Comparison of ENCODE assay signal across 1 cellular context in genomic region chr9:129838707-129839259, GRCh38.
TF ChIP-seq lines count a peak whose summit lies in the region.

No MANE protein-coding gene starts in this region.

TF ChIP-seq in K562, 482 proteins besides CTCF, POLR2A, EP300 and RAD21 (continues in another document):
- TF ChIP-seq ATF1 (CRISPR knock-in tag; IDR thresholded peaks at IDR 0.05) (no peak), ATF1 (tag; IDR thresholded peaks at IDR 0.05) (no peak; the same call in 1 of the 2 replicates), ZNF75A (CRISPR knock-in tag; IDR thresholded peaks at IDR 0.05) (no peak), MAFK (IDR thresholded peaks at IDR 0.05; ENCODE audit: low read length) (no peak), TARDBP (IDR thresholded peaks at IDR 0.05) (no peak), FOXO4 (CRISPR knock-in tag; IDR thresholded peaks at IDR 0.05) (0 out of 2 replicates have a peak, but pooled peaks have one; percentile 2), SRSF7 (optimal IDR thresholded peaks at IDR 0.05; ENCODE audit: low read depth, low read length) (no peak), STAT5A (IDR thresholded peaks at IDR 0.05; ENCODE audit: borderline replicate concordance, low read length) (no peak), MTF1 (CRISPR knock-in tag; IDR thresholded peaks at IDR 0.05; ENCODE audit: borderline replicate concordance) (no peak), FOXA1 (IDR thresholded peaks at IDR 0.05; ENCODE audit: borderline replicate concordance) (no peak), ZNF197 (CRISPR knock-in tag; IDR thresholded peaks at IDR 0.05; ENCODE audit: low read depth) (no peak), MAX (CRISPR knock-in tag; IDR thresholded peaks at IDR 0.05) (no peak), GABPA (tag; conservative IDR thresholded peaks at IDR 0.05; ENCODE audit: low read depth) (no peak), PHB2 (IDR thresholded peaks at IDR 0.05; ENCODE audit: low read depth) (no peak), CBX2 (IDR thresholded peaks at IDR 0.05; ENCODE audit: insufficient read depth, low read length, poor library complexity, severe bottlenecking) (no peak), TAF9B (IDR thresholded peaks at IDR 0.05; ENCODE audit: partially characterized antibody) (no peak), MXI1 (IDR thresholded peaks at IDR 0.05; ENCODE audit: low read depth, low read length) (no peak), CTCFL (IDR thresholded peaks at IDR 0.05; ENCODE audit: borderline replicate concordance, insufficient read depth, low read depth, low read length, poor library complexity, severe bottlenecking) (no peak), HNRNPH1 (optimal IDR thresholded peaks at IDR 0.05; ENCODE audit: low read depth, low read length) (no peak), PURB (CRISPR knock-in tag; IDR thresholded peaks at IDR 0.05; ENCODE audit: low read depth) (no peak), ZBTB40 (IDR thresholded peaks at IDR 0.05) (peak; percentile 48), ZBTB40 (CRISPR knock-in tag; IDR thresholded peaks at IDR 0.05) (no peak), JUNB (CRISPR knock-in tag; conservative IDR thresholded peaks at IDR 0.05) (no peak), ZNF133 (CRISPR knock-in tag; IDR thresholded peaks at IDR 0.05) (no peak), TBP (optimal IDR thresholded peaks at IDR 0.05; ENCODE audit: low read depth, low read length) (no peak), ZNF444 (CRISPR knock-in tag; IDR thresholded peaks at IDR 0.05) (no peak), ZSCAN29 (IDR thresholded peaks at IDR 0.05) (no peak), HNRNPL (IDR thresholded peaks at IDR 0.05; ENCODE audit: low read depth, low read length) (no peak), ELF1 (tag; IDR thresholded peaks at IDR 0.05) (no peak), MCM2 (IDR thresholded peaks at IDR 0.05; ENCODE audit: low read depth) (no peak), ZBTB49 (CRISPR knock-in tag; IDR thresholded peaks at IDR 0.05; ENCODE audit: borderline replicate concordance) (no peak), NFE2L1 (tag; IDR thresholded peaks at IDR 0.05; ENCODE audit: borderline replicate concordance, low read depth) (no peak), ZNF589 (CRISPR knock-in tag; IDR thresholded peaks at IDR 0.05; ENCODE audit: low read depth) (no peak), ZNF224 (CRISPR knock-in tag; IDR thresholded peaks at IDR 0.05) (no peak), PHTF2 (CRISPR knock-in tag; IDR thresholded peaks at IDR 0.05) (no peak), SETDB1 (IDR thresholded peaks at IDR 0.05; ENCODE audit: low read length) (no peak), ZNF184 (CRISPR knock-in tag; IDR thresholded peaks at IDR 0.05) (no peak), PHF8 (IDR thresholded peaks at IDR 0.05; ENCODE audit: borderline replicate concordance, low read length) (no peak), BRF1 (IDR thresholded peaks at IDR 0.05; ENCODE audit: borderline replicate concordance, extremely low read depth, insufficient read length) (no peak), ZNF41 (CRISPR knock-in tag; conservative IDR thresholded peaks at IDR 0.05) (no peak), ZNF79 (CRISPR knock-in tag; IDR thresholded peaks at IDR 0.05; ENCODE audit: low read depth) (no peak), ZNF431 (CRISPR knock-in tag; IDR thresholded peaks at IDR 0.05) (no peak), SNRNP70 (optimal IDR thresholded peaks at IDR 0.05; ENCODE audit: low read depth, low read length) (no peak), STAT6 (CRISPR knock-in tag; IDR thresholded peaks at IDR 0.05) (no peak), NR4A1 (CRISPR knock-in tag; IDR thresholded peaks at IDR 0.05) (no peak), NR4A1 (tag; IDR thresholded peaks at IDR 0.05) (no peak), SIRT6 (IDR thresholded peaks at IDR 0.05; ENCODE audit: low read depth, low read length) (no peak), XRCC3 (IDR thresholded peaks at IDR 0.05) (no peak), RUNX1 (IDR thresholded peaks at IDR 0.05; ENCODE audit: low read depth) (no peak), DPF2 (IDR thresholded peaks at IDR 0.05) (peak; percentile 72; the same call in 1 of the 2 replicates), ZNF696 (CRISPR knock-in tag; conservative IDR thresholded peaks at IDR 0.05) (no peak), PKNOX1 (IDR thresholded peaks at IDR 0.05) (peak; percentile 28; the same call in 1 of the 2 replicates), CREM (IDR thresholded peaks at IDR 0.05; ENCODE audit: low read depth) (no peak)
